ENCODE assay signal across 8 cellular contexts in genomic region chr17:51164911-51165679, GRCh38. TPM values are rescaled to one million over a fixed set of nuclear protein-coding genes. Genes with fewer than 3 reads are reported as not detected.
DNase-seq lines count a peak whose midpoint lies in the region; ATAC-seq and TF ChIP-seq lines count a peak whose summit lies in the region.

No MANE protein-coding gene starts in this region.

- no peak for DNase-seq in T-helper 2 cell treated with Interferon-gamma antibody and Interleukin-4, amounts not matched to agents 5 μg/mL and 100 μg/mL, for 36 hours (ENCODE audit: low spot score)
- DNase-seq in T-helper 2 cell = no peak
- DNase-seq in SJSA1 (ENCODE audit: low read depth in 1 of 2, low spot score in 2 of 2) = no peak
- no peak for DNase-seq in esophagus muscularis mucosa (ENCODE audit: extremely low spot score)
- no peak for DNase-seq in GOT3 (lab: John Stamatoyannopoulos, UW)
- DNase-seq in DMS153 (lab: John Stamatoyannopoulos, UW) = no peak

- H3K27ac Mint-ChIP-seq in T-helper 2 cell treated with Interferon-gamma antibody and Interleukin-4, amounts not matched to agents 5 μg/mL and 100 μg/mL, for 36 hours = peak overlapping the region; percentile 98

- H3K27ac ChIP-seq in SJSA1 (no peak overlapping the region; the same call in 1 of the 2 replicates), esophagus muscularis mucosa (replicated peaks in 1 of 4) (peak overlapping the region; percentile 89 to 96 (median 94)), rectal smooth muscle tissue (ENCODE audit: low read depth, low read length) (peak overlapping the region; percentile 93)

- H3K4me3 Mint-ChIP-seq in T-helper 2 cell treated with Interferon-gamma antibody and Interleukin-4, amounts not matched to agents 5 μg/mL and 100 μg/mL, for 36 hours = peak overlapping the region; percentile 95

- TF ChIP-seq POLR2A in esophagus muscularis mucosa (IDR thresholded peaks at IDR 0.05; ENCODE audit: low read depth) = no peak

- H3K4me3 ChIP-seq in SJSA1 = peak overlapping the region; percentile 92; the same call in 1 of the 2 replicates
- peak overlapping the region; percentile 71 to 93 (median 82) for H3K4me3 ChIP-seq in esophagus muscularis mucosa
- peak overlapping the region; percentile 90 for H3K4me3 ChIP-seq in rectal smooth muscle tissue (ENCODE audit: low read length)

- H3K9me3 ChIP-seq in SJSA1 (replicated peaks) = no peaks in the 10 kb centered on the region
- no peaks in the 10 kb centered on the region for H3K9me3 ChIP-seq in esophagus muscularis mucosa

- no peaks in the 10 kb centered on the region for H3K9me3 Mint-ChIP-seq in T-helper 2 cell treated with Interferon-gamma antibody and Interleukin-4, amounts not matched to agents 5 μg/mL and 100 μg/mL, for 36 hours

- no peak for ATAC-seq in HG02798 (IDR thresholded peaks at IDR 0.05; ENCODE audit: poor library complexity, unreplicated experiment)

- no peaks in the 10 kb centered on the region for H3K27me3 ChIP-seq in SJSA1 (replicated peaks)
- H3K27me3 ChIP-seq in esophagus muscularis mucosa = no peaks in the 10 kb centered on the region
- no peaks in the 10 kb centered on the region for H3K27me3 ChIP-seq in rectal smooth muscle tissue (ENCODE audit: control insufficient read depth, insufficient read depth, low read length)

- no peak for TF ChIP-seq CTCF in esophagus muscularis mucosa (IDR thresholded peaks at IDR 0.05)

- no peaks in the 10 kb centered on the region for H3K27me3 Mint-ChIP-seq in T-helper 2 cell treated with Interferon-gamma antibody and Interleukin-4, amounts not matched to agents 5 μg/mL and 100 μg/mL, for 36 hours (ENCODE audit: low read depth)

- H3K4me1 Mint-ChIP-seq in T-helper 2 cell treated with Interferon-gamma antibody and Interleukin-4, amounts not matched to agents 5 μg/mL and 100 μg/mL, for 36 hours (ENCODE audit: low read depth) = peaks cover 22% of the 10 kb centered on the region

- H3K36me3 Mint-ChIP-seq in T-helper 2 cell treated with Interferon-gamma antibody and Interleukin-4, amounts not matched to agents 5 μg/mL and 100 μg/mL, for 36 hours (ENCODE audit: low read depth) = peaks cover 48% of the 10 kb centered on the region

- WGBS in esophagus muscularis mucosa = 72% methylated on average over 16 of the region's 16 CpGs

- intact Hi-C loops in esophagus muscularis mucosa (cut with DNase I) = loop anchor here (5.0 kb wide), 1 partner anchor 97 kb away; the partner anchor contains the start of genes MBTD1 and UTP18

- peaks cover 82% of the 10 kb centered on the region for H3K36me3 ChIP-seq in SJSA1
- H3K36me3 ChIP-seq in esophagus muscularis mucosa = peaks cover 20 to 54% (median 47%) of the 10 kb centered on the region in 4 donors
- peaks cover 6% of the 10 kb centered on the region for H3K36me3 ChIP-seq in rectal smooth muscle tissue (ENCODE audit: control insufficient read depth, insufficient read depth, low read length)

- H3K9ac ChIP-seq in rectal smooth muscle tissue (ENCODE audit: low read length) = no peak overlapping the region

- no peak for TF ChIP-seq EP300 in esophagus muscularis mucosa (IDR thresholded peaks at IDR 0.05)

- H3K4me1 ChIP-seq in SJSA1 (replicated peaks) (peaks cover 12% of the 10 kb centered on the region), esophagus muscularis mucosa (peaks cover 10 to 34% (median 25%) of the 10 kb centered on the region in 4 donors), rectal smooth muscle tissue (ENCODE audit: control insufficient read depth, insufficient read depth, low read length) (peaks cover 10% of the 10 kb centered on the region)

RNA-seq across cellular contexts. Expression of gene NME2, which starts 1.1 kb away (rescaled TPM):
- 970 and 1,165 TPM in 2 replicates for total RNA-seq in SJSA1 (2014; rRNA removed; shearing (Covaris generic))
- total RNA-seq in esophagus muscularis mucosa = 100 to 1,000 TPM; 245 to 554 (median 350) TPM

RNA-seq across cellular contexts. Expression of gene NME1, which starts 11.7 kb away (rescaled TPM):
- total RNA-seq in SJSA1 (2014; rRNA removed; shearing (Covaris generic)) = 314 and 437 TPM in 2 replicates
- 10 to 100 TPM in 3 of 4 donors, 1 to 10 TPM in 1; 9.1 to 32.3 (median 16.3) TPM for total RNA-seq in esophagus muscularis mucosa

RNA-seq across cellular contexts. Expression of gene SPAG9, which starts 44.4 kb away (rescaled TPM):
- total RNA-seq in SJSA1 (2014; rRNA removed; shearing (Covaris generic)) = 101 and 138 TPM in 2 replicates
- total RNA-seq in esophagus muscularis mucosa = 10 to 100 TPM; 81.2 to 99.9 (median 89.9) TPM
